Comparison of ENCODE assay signal across 19 cellular contexts in the genomic region with DNA sequence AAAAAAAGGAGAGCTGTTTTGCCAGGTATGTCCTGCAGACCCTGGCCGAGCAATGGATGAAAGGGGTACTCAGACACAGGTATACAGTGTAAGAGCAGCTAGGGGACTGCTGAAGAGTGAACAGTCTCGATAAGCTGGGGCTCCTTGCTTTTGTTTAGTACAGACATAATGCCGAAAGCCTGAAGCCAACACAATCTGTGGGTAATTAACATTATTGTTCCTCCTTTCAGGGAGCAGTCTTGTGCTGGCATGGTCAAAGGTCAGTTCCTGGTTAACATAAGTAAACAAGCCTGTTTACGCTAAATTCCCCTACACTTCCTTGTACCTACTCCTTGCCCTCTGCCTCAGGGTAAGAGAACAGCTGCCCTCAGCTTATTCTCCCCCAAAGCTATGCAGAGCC.
A peak's percentile ranks its signal among the peaks of the same experiment; 100 is the strongest.
DNase-seq lines count a peak whose midpoint lies in the region; ATAC-seq and TF ChIP-seq lines count a peak whose summit lies in the region.
"Had no signal": no experiment of that assay in that cellular context is flagged by ENCODE, and none has a peak within 500 bp of the region (broad histone marks: within the 10 kb centered on the region; RNA-seq: fewer than 3 reads in every experiment).

No MANE protein-coding gene starts in this region.

- H3K4me1 ChIP-seq in HEK293 (ENCODE audit: control insufficient read depth, insufficient read depth, low read length), result no peaks in the 10 kb centered on the region

- DNase-seq in SW480 (ENCODE audit: low spot score), result peak; percentile 40
- DNase-seq in iPS DF 19.7 (ENCODE audit: low read depth, low spot score), result peak; percentile 23
- peak; percentile 25 for DNase-seq in renal cortical epithelial cell (ENCODE audit: low read depth)
- no peak for DNase-seq in MCF 10A (ENCODE audit: unreplicated experiment)
- no peak for DNase-seq in activated CD4-positive, alpha-beta T cell treated with anti-CD3 and anti-CD28 coated beads for 36 hours
- DNase-seq in kidney glomerular epithelial cell (lab: John Stamatoyannopoulos, UW), result no peak
- DNase-seq in NCI-H2081 treated with DMSO at 0.1 percent for 48 hours (lab: John Stamatoyannopoulos, UW), result no peak
- DNase-seq: AML-193, H7, NCI-H1436, NCI-H1930, NCI-H2171 treated with DMSO at 0.1 percent for 48 hours, NCI-H446, Right ventricle myocardium superior, SW 1271 had no signal

- H3K4me3 ChIP-seq in HEK293 (ENCODE audit: low read depth, low read length), result no peak overlapping the region
- H3K4me3 ChIP-seq: GM12878 had no signal

- POLR2A ChIA-PET in HEK293 (lab: Yijun Ruan, JAX) (no interaction called here), MCF 10A (lab: Yijun Ruan, JAX) (no interaction called here)
- POLR2A ChIA-PET in activated CD4-positive, alpha-beta T cell treated with anti-CD3 and anti-CD28 coated beads for 36 hours (lab: Charles Lee), result no interaction called here

- no peaks in the 10 kb centered on the region for H3K9me3 ChIP-seq in HEK293 (ENCODE audit: control insufficient read depth, insufficient read depth, low read depth, low read length)

- no peaks in the 10 kb centered on the region for H3K36me3 ChIP-seq in HEK293 (ENCODE audit: control insufficient read depth in 2 of 2, insufficient read depth in 1 of 2, low read length in 2 of 2)

- H3K4me1 Mint-ChIP-seq in MCF 10A (ENCODE audit: insufficient read depth, unreplicated experiment), result no peaks in the 10 kb centered on the region
- no peaks in the 10 kb centered on the region for H3K4me1 Mint-ChIP-seq in activated CD4-positive, alpha-beta T cell treated with anti-CD3 and anti-CD28 coated beads for 36 hours

- no peaks in the 10 kb centered on the region for H3K9me3 Mint-ChIP-seq in MCF 10A (ENCODE audit: unreplicated experiment)
- H3K9me3 Mint-ChIP-seq in activated CD4-positive, alpha-beta T cell treated with anti-CD3 and anti-CD28 coated beads for 36 hours (ENCODE audit: low read depth), result peaks cover 4% of the 10 kb centered on the region

- H3K27ac ChIP-seq in HEK293 (ENCODE audit: extremely low read depth, low read depth, low read length), result no peak overlapping the region
- H3K27ac ChIP-seq: C4-2B, KMS-11 had no signal

- H3K36me3 Mint-ChIP-seq in MCF 10A (ENCODE audit: insufficient read depth, unreplicated experiment), result no peaks in the 10 kb centered on the region
- no peaks in the 10 kb centered on the region for H3K36me3 Mint-ChIP-seq in activated CD4-positive, alpha-beta T cell treated with anti-CD3 and anti-CD28 coated beads for 36 hours (ENCODE audit: low read depth)

- H3K4me3 Mint-ChIP-seq in MCF 10A (ENCODE audit: unreplicated experiment), result no peak overlapping the region
- no peak overlapping the region for H3K4me3 Mint-ChIP-seq in activated CD4-positive, alpha-beta T cell treated with anti-CD3 and anti-CD28 coated beads for 36 hours

- no peaks in the 10 kb centered on the region for H3K27me3 Mint-ChIP-seq in MCF 10A (ENCODE audit: insufficient read depth, unreplicated experiment)
- no peaks in the 10 kb centered on the region for H3K27me3 Mint-ChIP-seq in activated CD4-positive, alpha-beta T cell treated with anti-CD3 and anti-CD28 coated beads for 36 hours

- BruUV-seq in MCF 10A (replicated peaks; lab: Mats Ljungman, UMichigan), result no TSS peak

- no peak for TF ChIP-seq CTCF in HEK293 (tag by site-specific recombination; IDR thresholded peaks at IDR 0.05)
- no peak for TF ChIP-seq CTCF in MCF 10A (IDR thresholded peaks at IDR 0.05; ENCODE audit: unreplicated experiment)

- no peak for ATAC-seq in activated CD4-positive, alpha-beta T cell treated with anti-CD3 and anti-CD28 coated beads for 36 hours
- ATAC-seq: GM12878 had no signal

- CTCF ChIA-PET in HEK293 (lab: Yijun Ruan, JAX) (interaction anchor here (0.6 kb wide), 1 partner anchor 266 kb away, joined by 3 read pairs; no protein-coding TSS in a partner anchor), MCF 10A (lab: Yijun Ruan, JAX) (no interaction called here)
- CTCF ChIA-PET in activated CD4-positive, alpha-beta T cell treated with anti-CD3 and anti-CD28 coated beads for 36 hours (lab: Charles Lee), result interaction anchor here (1.5 kb wide), 1 partner anchor 15 kb away, joined by 3 read pairs; no protein-coding TSS in a partner anchor

- no peak overlapping the region for H3K27ac Mint-ChIP-seq in MCF 10A (ENCODE audit: low read depth, unreplicated experiment)
- no peak overlapping the region for H3K27ac Mint-ChIP-seq in activated CD4-positive, alpha-beta T cell treated with anti-CD3 and anti-CD28 coated beads for 36 hours

- intact Hi-C loops in MCF 10A (cut with micrococcal nuclease), result no loop called here
- intact Hi-C loops in activated CD4-positive, alpha-beta T cell treated with anti-CD3 and anti-CD28 coated beads for 36 hours (cut with DNase I, micrococcal nuclease), result no loop called here

TF ChIP-seq in HEK293, 187 proteins besides CTCF, POLR2A, EP300 and RAD21:
- TF ChIP-seq TRIM28 (IDR thresholded peaks at IDR 0.05; ENCODE audit: borderline replicate concordance, low read length) (peak; percentile 87; the same call in 1 of the 2 replicates), ZNF423 (tag by site-specific recombination; IDR thresholded peaks at IDR 0.05) (no peak)
TF ChIP-seq in HEK293: peak in this region for 1.

Comparison
In these comparisons a context has a peak if more than half of its experiments do, and no peak if none do; other contexts are left out.
1. DNase-seq: peak in SW480 (single experiment), iPS DF 19.7 (single experiment) and renal cortical epithelial cell (single experiment); none in MCF 10A (single experiment), activated CD4-positive, alpha-beta T cell treated with anti-CD3 and anti-CD28 coated beads for 36 hours (single experiment), kidney glomerular epithelial cell (single experiment) and NCI-H2081 treated with DMSO at 0.1 percent for 48 hours (single experiment).